Comparison of ENCODE assay signal across 21 cellular contexts in genomic region chr3:169344465-169344864, GRCh38.
A peak's percentile ranks its signal among the peaks of the same experiment; 100 is the strongest.
DNase-seq lines count a peak whose midpoint lies in the region; ATAC-seq, FAIRE-seq and TF ChIP-seq lines count a peak whose summit lies in the region.
"Had no signal": no experiment of that assay in that cellular context is flagged by ENCODE, and none has a peak within 500 bp of the region (broad histone marks: within the 10 kb centered on the region; RNA-seq: fewer than 3 reads in every experiment).

No MANE protein-coding gene starts in this region.

- no peaks in the 10 kb centered on the region for H4K20me1 ChIP-seq in PC-3 (ENCODE audit: low read length)

- no peak overlapping the region for H2AFZ ChIP-seq in PC-3 (ENCODE audit: low read length)

- H3K9ac ChIP-seq in PC-3 (ENCODE audit: low read length), result no peak overlapping the region; the same call in 1 of the 2 replicates

- H3K79me2 ChIP-seq in PC-3 (ENCODE audit: low read length), result no peaks in the 10 kb centered on the region

- no peaks in the 10 kb centered on the region for H3K27me3 ChIP-seq in PC-3 (ENCODE audit: low read length)
- H3K27me3 ChIP-seq in pancreas, result no peaks in the 10 kb centered on the region
- H3K27me3 ChIP-seq in upper lobe of left lung, result no peaks in the 10 kb centered on the region
- H3K27me3 ChIP-seq: gastroesophageal sphincter, sigmoid colon had no signal

- H3K4me1 ChIP-seq in PC-3 (ENCODE audit: insufficient read depth, low read length) (peaks cover 39% of the 10 kb centered on the region), pancreas (peaks cover 0 to 13% (median 9%) of the 10 kb centered on the region in 3 donors), upper lobe of left lung (peaks cover 0 to 12% (median 11%) of the 10 kb centered on the region in 4 donors)
- H3K4me1 ChIP-seq: sigmoid colon had no signal

- ATAC-seq in PC-3 (peak; percentile 36), pancreas (peak in 3 of 4 donors; percentile 26 to 50 (median 38)), upper lobe of left lung (ENCODE audit: low FRiP score in 2 of 2) (no peak)
- ATAC-seq: activated CD4-positive, alpha-beta T cell treated with anti-CD3 and anti-CD28 coated beads for 36 hours; gastroesophageal sphincter; left ventricle myocardium superior; Panc1 had no signal

- CTCF ChIA-PET in PC-3 (lab: Charles Lee), result no interaction called here

- TF ChIP-seq CTCF in PC-3 (conservative IDR thresholded peaks at IDR 0.05; ENCODE audit: low read depth, low read length) (no peak), choroid plexus epithelial cell (conservative IDR thresholded peaks at IDR 0.05; ENCODE audit: low read depth, low read length) (no peak), pancreas (IDR thresholded peaks at IDR 0.05) (no peak), upper lobe of left lung (IDR thresholded peaks at IDR 0.05) (no peak), lower leg skin (IDR thresholded peaks at IDR 0.05) (no peak)

- WGBS in pancreas, 2 donors, result 28 to 32% methylated on average over 1 of the region's 1 CpG
- WGBS in upper lobe of left lung, 2 donors, result 21 to 58% methylated on average over 1 of the region's 1 CpG
- WGBS in lower leg skin, 2 donors, result 41 to 44% methylated on average over 1 of the region's 1 CpG

- intact Hi-C loops in PC-3 (cut with micrococcal nuclease) (loop anchor here (10.0 kb wide), 2 partner anchors 320 to 470 kb away; partner anchors contain the start of gene MECOM), pancreas (cut with DNase I) (no loop called here), lower leg skin (cut with DNase I; ENCODE audit: low total_unique reads) (no loop called here)

- H3K27ac ChIP-seq in PC-3 (ENCODE audit: low read length), result peak overlapping the region; percentile 59
- H3K27ac ChIP-seq in pancreas, result peak overlapping the region in 1 of 4 donors; percentile 8
- H3K27ac ChIP-seq in upper lobe of left lung, result peak overlapping the region in 1 of 4 donors; percentile 14
- no peak overlapping the region for H3K27ac ChIP-seq in caudate nucleus (ENCODE audit: low read depth, low read length)
- H3K27ac ChIP-seq: gastroesophageal sphincter, sigmoid colon had no signal

- H3K9me2 ChIP-seq in PC-3 (replicated peaks; ENCODE audit: low read length), result no peaks in the 10 kb centered on the region

- POLR2A ChIA-PET in PC-3 (lab: Charles Lee; ENCODE audit: unreplicated experiment), result no interaction called here

- TF ChIP-seq POLR2A in upper lobe of left lung (IDR thresholded peaks at IDR 0.05) (no peak), lower leg skin (IDR thresholded peaks at IDR 0.05) (no peak)

- H3K4me2 ChIP-seq in PC-3 (ENCODE audit: low read length), result peak overlapping the region; percentile 62

- H3F3A ChIP-seq in PC-3 (ENCODE audit: low read length, unreplicated experiment), result peaks cover 4% of the 10 kb centered on the region

- no TSS peak for BruUV-seq in PC-3 (replicated peaks; lab: Mats Ljungman, UMichigan)

- H3K4me3 ChIP-seq in PC-3 (ENCODE audit: low read length) (peak overlapping the region; percentile 6; the same call in 1 of the 2 replicates), choroid plexus epithelial cell (ENCODE audit: low read depth, low read length) (no peak overlapping the region), pancreas (no peak overlapping the region), upper lobe of left lung (no peak overlapping the region), lower leg skin (ENCODE audit: low read depth, poor library complexity, severe bottlenecking) (no peak overlapping the region)
- H3K4me3 ChIP-seq: gastroesophageal sphincter, HAP-1, sigmoid colon had no signal

- H3K36me3 ChIP-seq in PC-3 (ENCODE audit: low read depth, low read length) (no peaks in the 10 kb centered on the region), pancreas (no peaks in the 10 kb centered on the region), upper lobe of left lung (no peaks in the 10 kb centered on the region)
- H3K36me3 ChIP-seq: gastroesophageal sphincter, HAP-1, sigmoid colon had no signal

- H3K9me3 ChIP-seq in PC-3 (ENCODE audit: low read length), result no peaks in the 10 kb centered on the region
- H3K9me3 ChIP-seq in pancreas, result no peaks in the 10 kb centered on the region
- no peaks in the 10 kb centered on the region for H3K9me3 ChIP-seq in upper lobe of left lung
- H3K9me3 ChIP-seq: gastroesophageal sphincter, HAP-1, sigmoid colon had no signal

- no peak for TF ChIP-seq EP300 in upper lobe of left lung (IDR thresholded peaks at IDR 0.05)

- DNase-seq in HCEC 1CT (peak; percentile 28), PC-3 (peak; percentile 65), choroid plexus epithelial cell (ENCODE audit: low read depth) (peak; percentile 13), pancreas (no peak), upper lobe of left lung (no peak), caudate nucleus (lab: John Stamatoyannopoulos, UW) (no peak), NCI-H146 treated with DMSO at 0.1 percent for 48 hours (lab: John Stamatoyannopoulos, UW; ENCODE audit: unreplicated experiment) (no peak), lower leg skin (ENCODE audit: low spot score in 2 of 2) (no peak)
- DNase-seq: activated CD4-positive, alpha-beta T cell treated with anti-CD3 and anti-CD28 coated beads for 36 hours; CD8-positive, alpha-beta memory T cell; DND-41; Karpas-422; left ventricle myocardium superior; NCI-H2171; occipital lobe; sigmoid colon; stimulated activated CD4-positive, alpha-beta T cell treated with anti-CD3 and anti-CD28 coated beads, Interleukin-4, amount 100 ng/mL, for 1 hour; substantia nigra had no signal

- FAIRE-seq in pancreas (lab: Jason Lieb, UNC), result no peak

Comparison
In these comparisons a context has a peak if more than half of its experiments do, and no peak if none do; other contexts are left out.
1. DNase-seq: peak in HCEC 1CT (single experiment), PC-3 (single experiment) and choroid plexus epithelial cell (single experiment); none in pancreas (0 of 6), upper lobe of left lung (0 of 2), caudate nucleus (0 of 61), NCI-H146 treated with DMSO at 0.1 percent for 48 hours (single experiment) and lower leg skin (0 of 2).
2. ATAC-seq: peak in PC-3 (single experiment) and pancreas (3 of 4); none in upper lobe of left lung (0 of 2).